Comparison of ENCODE assay signal across 24 cellular contexts in the genomic region with DNA sequence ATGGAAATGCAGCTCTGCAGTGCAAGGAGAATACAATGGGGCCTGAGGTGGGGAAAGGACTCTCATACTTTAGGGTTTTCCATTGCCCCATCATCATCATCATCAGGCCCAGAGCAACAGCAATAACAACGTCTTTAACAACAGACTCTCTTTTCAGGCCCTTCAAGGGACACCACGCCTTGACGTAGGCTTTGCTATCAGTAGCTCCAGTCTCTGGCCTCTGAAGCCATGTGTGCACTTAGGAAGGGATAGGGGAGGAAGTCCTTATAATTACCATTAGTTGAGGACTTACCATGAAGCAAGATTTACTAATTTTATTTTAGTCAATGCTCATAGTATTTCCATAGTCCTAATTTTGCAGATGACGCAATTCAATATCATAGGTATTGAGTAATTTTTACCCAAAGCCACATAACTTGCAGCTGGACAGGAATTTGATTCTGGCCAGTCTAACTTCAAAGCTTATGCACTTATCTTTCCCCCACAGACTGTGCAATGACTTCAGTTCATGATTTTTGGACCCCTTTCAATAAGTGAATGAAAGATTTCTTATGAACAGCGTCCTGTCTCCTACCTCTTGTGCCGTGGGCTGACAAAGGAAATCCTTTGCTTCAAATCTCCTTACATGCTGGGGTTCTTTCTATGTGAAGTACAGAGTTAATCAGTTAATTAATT.
"Had no signal": no experiment of that assay in that cellular context is flagged by ENCODE, and none has a peak within 500 bp of the region (broad histone marks: within the 10 kb centered on the region; RNA-seq: fewer than 3 reads in every experiment).

No MANE protein-coding gene starts in this region.

- DNase-seq: dorsolateral prefrontal cortex; effector CD4-positive, alpha-beta T cell; foreskin fibroblast; gastrocnemius medialis; head of caudate nucleus; left cardiac atrium; left lung; lower lobe of right lung; naive thymus-derived CD8-positive, alpha-beta T cell; nephron progenitor cell; occipital lobe; pancreas; retina; sigmoid colon; spleen; stimulated activated CD4-positive, alpha-beta T cell treated with anti-CD3 and anti-CD28 coated beads, Interleukin-2, amount 100 ng/mL, for 48 hours; stimulated activated naive B cell treated with anti-CD40 and anti-IgM and Interleukin-4, amounts not matched to agents 10 μg/mL and 1 μg/mL and 100 μg/mL, for 72 hours; upper lobe of left lung had no signal

- H3K4me3 ChIP-seq: dorsolateral prefrontal cortex, gastrocnemius medialis, left lung, lower lobe of right lung, pancreas, sigmoid colon, skin epidermis, spleen, thoracic aorta, tibial nerve, upper lobe of left lung had no signal

- H3K27me3 ChIP-seq: gastrocnemius medialis, left lung, pancreas, sigmoid colon, spleen, tibial nerve, upper lobe of left lung had no signal

- H3K9me3 ChIP-seq: gastrocnemius medialis, left lung, lower lobe of right lung, pancreas, sigmoid colon, spleen, thoracic aorta, tibial nerve, upper lobe of left lung had no signal

- H3K27ac ChIP-seq: dorsolateral prefrontal cortex, gastrocnemius medialis, left lung, lower lobe of right lung, pancreas, sigmoid colon, skin epidermis, spleen, thoracic aorta, tibial nerve, upper lobe of left lung had no signal

- ATAC-seq: gastrocnemius medialis; left lung; lower lobe of right lung; naive thymus-derived CD8-positive, alpha-beta T cell; pancreas; stimulated activated naive B cell treated with anti-CD40 and anti-IgM and Interleukin-4, amounts not matched to agents 10 μg/mL and 1 μg/mL and 100 μg/mL, for 72 hours had no signal

- H3K36me3 ChIP-seq: gastrocnemius medialis, left lung, lower lobe of right lung, pancreas, sigmoid colon, spleen, thoracic aorta, tibial nerve, upper lobe of left lung had no signal

- H3K4me1 ChIP-seq: gastrocnemius medialis, left lung, lower lobe of right lung, pancreas, sigmoid colon, spleen, upper lobe of left lung had no signal

- FAIRE-seq: colon, islet of Langerhans, pancreas, urothelium cell line had no signal
